22 cellular contexts compared by ENCODE assay signal in genomic region chr18:77096031-77096371, GRCh38. TPM values are rescaled to one million over a fixed set of nuclear protein-coding genes. Genes with fewer than 3 reads are reported as not detected.
A peak's percentile ranks its signal among the peaks of the same experiment; 100 is the strongest.
DNase-seq lines count a peak whose midpoint lies in the region; ATAC-seq and TF ChIP-seq lines count a peak whose summit lies in the region.
"Had no signal": no experiment of that assay in that cellular context is flagged by ENCODE, and none has a peak within 500 bp of the region (broad histone marks: within the 10 kb centered on the region; RNA-seq: fewer than 3 reads in every experiment).

No MANE protein-coding gene starts in this region.

- POLR2A ChIA-PET in WTC11 (lab: Charles Lee) = no interaction called here

- no peak overlapping the region for H3K9ac ChIP-seq in muscle layer of colon (ENCODE audit: low read length)

- peaks cover 68% of the 10 kb centered on the region for H3K36me3 Mint-ChIP-seq in activated naive CD4-positive, alpha-beta T cell treated with anti-CD3 and anti-CD28 coated beads, Interleukin-2, amount 10 ng/mL, durations not matched to agents 7 days and 5 days
- peaks cover 32% of the 10 kb centered on the region for H3K36me3 Mint-ChIP-seq in activated naive CD4-positive, alpha-beta T cell treated with anti-CD3 and anti-CD28 coated beads for 36 hours (ENCODE audit: low read depth)
- H3K36me3 Mint-ChIP-seq in WTC11 = no peaks in the 10 kb centered on the region; the same call in 1 of the 2 replicates

- no peak for TF ChIP-seq POLR2A in uterus (IDR thresholded peaks at IDR 0.05)

- H3K27ac ChIP-seq in muscle layer of colon (ENCODE audit: low read depth, low read length) (peak overlapping the region; percentile 8), uterus (peak overlapping the region; percentile 51 to 97)
- H3K27ac ChIP-seq: colonic mucosa, PC-9 had no signal

- H3K9me3 ChIP-seq in muscle layer of colon (ENCODE audit: low read length) (no peaks in the 10 kb centered on the region), uterus (no peaks in the 10 kb centered on the region)
- H3K9me3 ChIP-seq: colonic mucosa had no signal

- H3K4me1 Mint-ChIP-seq in activated naive CD4-positive, alpha-beta T cell treated with anti-CD3 and anti-CD28 coated beads, Interleukin-2, amount 10 ng/mL, durations not matched to agents 7 days and 5 days = peaks cover 82% of the 10 kb centered on the region
- H3K4me1 Mint-ChIP-seq in activated naive CD4-positive, alpha-beta T cell treated with anti-CD3 and anti-CD28 coated beads for 36 hours (ENCODE audit: low read depth) = peaks cover 72% of the 10 kb centered on the region
- H3K4me1 Mint-ChIP-seq in WTC11 = peaks cover 77% of the 10 kb centered on the region

- TF ChIP-seq CTCF in WTC11 (IDR thresholded peaks at IDR 0.05) = no peak
- no peak for TF ChIP-seq CTCF in uterus (IDR thresholded peaks at IDR 0.05)

- H3K4me3 Mint-ChIP-seq in activated naive CD4-positive, alpha-beta T cell treated with anti-CD3 and anti-CD28 coated beads, Interleukin-2, amount 10 ng/mL, durations not matched to agents 7 days and 5 days = no peak overlapping the region
- H3K4me3 Mint-ChIP-seq in activated naive CD4-positive, alpha-beta T cell treated with anti-CD3 and anti-CD28 coated beads for 36 hours = no peak overlapping the region
- H3K4me3 Mint-ChIP-seq in WTC11 = no peak overlapping the region
- H3K4me3 Mint-ChIP-seq: activated naive CD4-positive, alpha-beta T cell treated with anti-CD3 and anti-CD28 coated beads, Interleukin-2, amount 50 U/mL, for 24 hours had no signal

- peaks cover 42% of the 10 kb centered on the region for H3K4me1 ChIP-seq in muscle layer of colon (ENCODE audit: insufficient read depth, low read length)
- peaks cover 0 to 21% of the 10 kb centered on the region in 2 donors for H3K4me1 ChIP-seq in uterus
- H3K4me1 ChIP-seq: colonic mucosa had no signal

- no peak for ATAC-seq in WTC11
- ATAC-seq: K562, left ventricle myocardium superior had no signal

- H3K9me3 Mint-ChIP-seq in activated naive CD4-positive, alpha-beta T cell treated with anti-CD3 and anti-CD28 coated beads, Interleukin-2, amount 10 ng/mL, durations not matched to agents 7 days and 5 days = no peaks in the 10 kb centered on the region
- no peaks in the 10 kb centered on the region for H3K9me3 Mint-ChIP-seq in activated naive CD4-positive, alpha-beta T cell treated with anti-CD3 and anti-CD28 coated beads for 36 hours
- H3K9me3 Mint-ChIP-seq in WTC11 = no peaks in the 10 kb centered on the region
- H3K9me3 Mint-ChIP-seq: activated naive CD4-positive, alpha-beta T cell treated with anti-CD3 and anti-CD28 coated beads, Interleukin-2, amount 50 U/mL, for 24 hours had no signal

- CTCF ChIA-PET in activated naive CD4-positive, alpha-beta T cell treated with anti-CD3 and anti-CD28 coated beads, Interleukin-2, amount 10 ng/mL, durations not matched to agents 7 days and 5 days (lab: Charles Lee) = no interaction called here
- CTCF ChIA-PET in activated naive CD4-positive, alpha-beta T cell treated with anti-CD3 and anti-CD28 coated beads for 36 hours (lab: Charles Lee) = interaction anchor here (0.6 kb wide), 1 partner anchor 34 kb away, joined by 5 read pairs; no protein-coding TSS in a partner anchor
- CTCF ChIA-PET in WTC11 (lab: Charles Lee) = interaction anchor here (1.1 to 2.9 kb wide), 3 partner anchors 25 to 115 kb away, joined by 5 to 14 read pairs (median 8); no protein-coding TSS in a partner anchor

- H3K36me3 ChIP-seq in muscle layer of colon (ENCODE audit: insufficient read depth, low read length) (no peaks in the 10 kb centered on the region), uterus (no peaks in the 10 kb centered on the region)
- H3K36me3 ChIP-seq: colonic mucosa had no signal

- H3K4me3 ChIP-seq in muscle layer of colon (ENCODE audit: low read depth in 1 of 2, low read length in 2 of 2) (no peak overlapping the region), uterus (no peak overlapping the region)
- H3K4me3 ChIP-seq: colonic mucosa, K562, PC-9 had no signal

- no peaks in the 10 kb centered on the region for H3K27me3 ChIP-seq in muscle layer of colon (ENCODE audit: control insufficient read depth in 1 of 2, insufficient read depth in 2 of 2, low read length in 2 of 2)
- no peaks in the 10 kb centered on the region for H3K27me3 ChIP-seq in uterus
- H3K27me3 ChIP-seq: colonic mucosa had no signal

- intact Hi-C loops in activated naive CD4-positive, alpha-beta T cell treated with anti-CD3 and anti-CD28 coated beads for 36 hours (cut with micrococcal nuclease) = no loop called here
- intact Hi-C loops in uterus (cut with DNase I; ENCODE audit: low total_unique reads) = no loop called here

- peak overlapping the region; percentile 71 for H3K27ac Mint-ChIP-seq in activated naive CD4-positive, alpha-beta T cell treated with anti-CD3 and anti-CD28 coated beads, Interleukin-2, amount 10 ng/mL, durations not matched to agents 7 days and 5 days
- H3K27ac Mint-ChIP-seq in activated naive CD4-positive, alpha-beta T cell treated with anti-CD3 and anti-CD28 coated beads for 36 hours = no peak overlapping the region
- H3K27ac Mint-ChIP-seq in WTC11 = peak overlapping the region; percentile 82; the same call in 1 of the 2 replicates

- no peak for DNase-seq in activated naive CD4-positive, alpha-beta T cell treated with anti-CD3 and anti-CD28 coated beads, Interleukin-2, amount 10 ng/mL, durations not matched to agents 7 days and 5 days
- no peak for DNase-seq in activated naive CD4-positive, alpha-beta T cell treated with anti-CD3 and anti-CD28 coated beads for 36 hours
- DNase-seq in WTC11 (ENCODE audit: low spot score) (no peak), uterus (no peak), DMS 273 treated with DMSO at 0.1 percent for 48 hours (lab: John Stamatoyannopoulos, UW) (no peak), NCI-H1417 (lab: John Stamatoyannopoulos, UW) (no peak)
- DNase-seq in NK-92 treated with Interleukin-12 subunit alpha and Interleukin-12 subunit beta, amount 100 ng/mL, for 24 hours (lab: John Stamatoyannopoulos, UW) = no peak
- DNase-seq: activated T-cell treated with anti-CD3 and anti-CD28 coated beads for 4 hours, C1 segment of cervical spinal cord, colonic mucosa, left ventricle myocardium superior, NCI-H1930, NCI-H2227 treated with DMSO at 0.1 percent for 48 hours, NCI-H774, nucleus accumbens, PC-9, retina, T-helper 1 cell had no signal

- H3K27me3 Mint-ChIP-seq in activated naive CD4-positive, alpha-beta T cell treated with anti-CD3 and anti-CD28 coated beads, Interleukin-2, amount 10 ng/mL, durations not matched to agents 7 days and 5 days = no peaks in the 10 kb centered on the region
- no peaks in the 10 kb centered on the region for H3K27me3 Mint-ChIP-seq in activated naive CD4-positive, alpha-beta T cell treated with anti-CD3 and anti-CD28 coated beads for 36 hours (ENCODE audit: low read depth)
- H3K27me3 Mint-ChIP-seq in WTC11 (ENCODE audit: low read depth) = no peaks in the 10 kb centered on the region
- H3K27me3 Mint-ChIP-seq: activated naive CD4-positive, alpha-beta T cell treated with anti-CD3 and anti-CD28 coated beads, Interleukin-2, amount 50 U/mL, for 24 hours had no signal

TF ChIP-seq in WTC11, 78 proteins besides CTCF, POLR2A, EP300 and RAD21:
- no peak for TF ChIP-seq ARID4B (CRISPR knock-in tag; IDR thresholded peaks at IDR 0.05; ENCODE audit: borderline replicate concordance)
- no peak for TF ChIP-seq ZBTB21 (CRISPR knock-in tag; IDR thresholded peaks at IDR 0.05; ENCODE audit: borderline replicate concordance)
- TF ChIP-seq ZNF219 (CRISPR knock-in tag; IDR thresholded peaks at IDR 0.05; ENCODE audit: borderline replicate concordance) = no peak

RNA-seq across cellular contexts. Expression of gene MBP, which starts 36.6 kb away (rescaled TPM):
- total RNA-seq in activated naive CD4-positive, alpha-beta T cell treated with anti-CD3 and anti-CD28 coated beads for 36 hours = 10 to 100 TPM; 35.9 to 36.6 TPM
- total RNA-seq in WTC11 (2021) = 19.6 to 20.2 TPM (median 19.6 TPM) in 3 replicates
- total RNA-seq in uterus = 10 to 100 TPM; 12.1 to 52.2 (median 19.8) TPM
- total RNA-seq: A673 had no signal
